Comparison of ENCODE assay signal across 31 cellular contexts in genomic region chr4:2437475-2438215, GRCh38. TPM values are rescaled to one million over a fixed set of nuclear protein-coding genes. Genes with fewer than 3 reads are reported as not detected.
"Had no signal": no experiment of that assay in that cellular context is flagged by ENCODE, and none has a peak within 500 bp of the region (broad histone marks: within the 10 kb centered on the region; RNA-seq: fewer than 3 reads in every experiment).

No MANE protein-coding gene starts in this region.

- H3K27ac Mint-ChIP-seq: immature natural killer cell; natural killer cell; progenitor cell of endocrine pancreas; stimulated activated memory B cell treated with anti-CD40 and anti-IgM and Interleukin-4, amounts not matched to agents 10 μg/mL and 1 μg/mL and 100 μg/mL, for 72 hours; type B pancreatic cell had no signal

- H3K9me3 ChIP-seq: esophagus muscularis mucosa, left lung, neutrophil, sigmoid colon, testis, tibial artery had no signal

- ATAC-seq: foreskin keratinocyte; left lung; natural killer cell; stimulated activated memory B cell treated with anti-CD40 and anti-IgM and Interleukin-4, amounts not matched to agents 10 μg/mL and 1 μg/mL and 100 μg/mL, for 72 hours; stimulated activated naive CD8-positive, alpha-beta T cell treated with anti-CD3 and anti-CD28 coated beads, Interleukin-15, Interleukin-2, amounts not matched to agents 100 U/mL and 50 U/mL, for 24 hours had no signal

- H3K4me1 ChIP-seq: foreskin keratinocyte, left lung, parathyroid adenoma, sigmoid colon, testis had no signal

- H3K27me3 ChIP-seq: foreskin keratinocyte, neutrophil, testis had no signal

- H3K27ac ChIP-seq: coronary artery, esophagus muscularis mucosa, foreskin keratinocyte, left lung, neutrophil, parathyroid adenoma, sigmoid colon, testis, tibial artery had no signal

- H3K4me3 ChIP-seq: coronary artery, esophagus muscularis mucosa, left lung, sigmoid colon, testis, tibial artery had no signal

- H3K9me3 Mint-ChIP-seq: immature natural killer cell; natural killer cell; stimulated activated memory B cell treated with anti-CD40 and anti-IgM and Interleukin-4, amounts not matched to agents 10 μg/mL and 1 μg/mL and 100 μg/mL, for 72 hours; type B pancreatic cell had no signal

- H3K36me3 Mint-ChIP-seq: immature natural killer cell; natural killer cell; stimulated activated memory B cell treated with anti-CD40 and anti-IgM and Interleukin-4, amounts not matched to agents 10 μg/mL and 1 μg/mL and 100 μg/mL, for 72 hours; type B pancreatic cell had no signal

- H3K4me3 Mint-ChIP-seq: immature natural killer cell; natural killer cell; stimulated activated memory B cell treated with anti-CD40 and anti-IgM and Interleukin-4, amounts not matched to agents 10 μg/mL and 1 μg/mL and 100 μg/mL, for 72 hours; type B pancreatic cell had no signal

- DNase-seq: dermis blood vessel endothelial cell; effector memory CD4-positive, alpha-beta T cell; foreskin keratinocyte; hypothalamus; immature natural killer cell; mammary epithelial cell; natural killer cell; sigmoid colon; stimulated activated CD4-positive, alpha-beta T cell treated with anti-CD3 and anti-CD28 coated beads, Interleukin-4, amount 100 ng/mL, for 4 hours; stimulated activated naive CD8-positive, alpha-beta T cell treated with anti-CD3 and anti-CD28 coated beads, Interleukin-15, Interleukin-2, amounts not matched to agents 100 U/mL and 50 U/mL, for 24 hours; substantia nigra; testis had no signal

- H3K36me3 ChIP-seq: esophagus muscularis mucosa, left lung, neutrophil, sigmoid colon, tibial artery had no signal

RNA-seq across cellular contexts. Expression of gene CFAP99, which starts 18.9 kb away (rescaled TPM):
- total RNA-seq: endothelial cell of umbilical vein, epithelial cell of proximal tubule, foreskin keratinocyte, lower leg skin, mammary epithelial cell, mesenteric fat pad, myocyte, natural killer cell, progenitor cell of endocrine pancreas, sigmoid colon, skeletal muscle tissue, urinary bladder had no signal
- polyA plus RNA-seq: fibroblast of lung, foreskin keratinocyte, immature natural killer cell, keratinocyte, mammary epithelial cell, neural cell had no signal
